8 cellular contexts compared by ENCODE assay signal in the genomic region with DNA sequence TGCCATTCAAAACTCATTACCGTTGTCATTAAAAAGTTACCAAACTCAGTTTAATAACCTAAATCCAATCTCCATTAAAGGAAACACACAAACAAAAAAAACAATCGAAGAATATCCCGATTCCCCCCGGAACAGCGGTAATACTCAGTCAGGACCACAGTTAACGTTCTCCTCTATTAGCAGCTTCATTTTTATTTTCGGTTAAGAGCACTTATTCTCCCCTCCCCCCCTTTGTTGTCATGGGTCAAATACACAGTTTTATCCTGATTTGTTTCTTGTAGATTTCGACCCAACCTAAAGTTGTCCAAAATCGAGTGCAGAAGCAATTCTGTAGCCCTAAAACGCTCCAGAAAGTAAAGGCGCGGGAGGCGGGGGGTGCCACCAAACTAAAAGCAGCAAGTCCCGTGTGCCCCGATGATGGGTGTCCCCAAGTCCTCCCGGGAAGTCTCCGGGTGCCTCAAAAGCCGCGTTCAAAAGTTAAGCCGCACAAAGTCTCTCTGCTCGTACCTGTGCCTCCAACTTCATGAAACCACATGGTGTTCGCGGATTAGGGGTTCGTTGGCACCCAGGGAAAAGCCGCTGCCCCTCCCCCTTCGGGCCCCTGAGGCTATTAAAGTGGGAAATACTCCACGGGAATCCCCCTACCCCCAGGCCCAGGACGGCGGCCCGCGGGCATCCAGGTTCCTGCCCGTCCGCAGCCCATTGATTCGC. TPM values are rescaled to one million over a fixed set of nuclear protein-coding genes. Genes with fewer than 3 reads are reported as not detected.
A peak's percentile ranks its signal among the peaks of the same experiment; 100 is the strongest.
DNase-seq lines count a peak whose midpoint lies in the region; ATAC-seq and TF ChIP-seq lines count a peak whose summit lies in the region.

No MANE protein-coding gene starts in this region.

- H2AFZ ChIP-seq in OCI-LY3 (ENCODE audit: low read depth, low read length): no peak overlapping the region

- no peaks in the 10 kb centered on the region for H3K27me3 Mint-ChIP-seq in activated naive CD8-positive, alpha-beta T cell treated with anti-CD3 and anti-CD28 coated beads, Interleukin-2, amount 10 ng/mL, durations not matched to agents 7 days and 5 days

- H3K4me1 Mint-ChIP-seq in activated naive CD8-positive, alpha-beta T cell treated with anti-CD3 and anti-CD28 coated beads, Interleukin-2, amount 10 ng/mL, durations not matched to agents 7 days and 5 days: peaks cover 27% of the 10 kb centered on the region

- H3K9me3 Mint-ChIP-seq in activated naive CD8-positive, alpha-beta T cell treated with anti-CD3 and anti-CD28 coated beads, Interleukin-2, amount 10 ng/mL, durations not matched to agents 7 days and 5 days: no peaks in the 10 kb centered on the region

- H3K36me3 ChIP-seq in OCI-LY3 (replicated peaks; ENCODE audit: low read depth, low read length) (peaks cover 34% of the 10 kb centered on the region), iPS-18a (ENCODE audit: control insufficient read depth, low read depth, low read length) (peaks cover 32% of the 10 kb centered on the region)

- H3K9me3 ChIP-seq in OCI-LY3 (ENCODE audit: insufficient read depth, low read length) (no peaks in the 10 kb centered on the region), iPS-18a (ENCODE audit: control insufficient read depth, low read depth, low read length) (no peaks in the 10 kb centered on the region)

- no peaks in the 10 kb centered on the region for H3K27me3 ChIP-seq in OCI-LY3 (ENCODE audit: low read depth, low read length)
- no peaks in the 10 kb centered on the region for H3K27me3 ChIP-seq in iPS-18a (ENCODE audit: control insufficient read depth, insufficient read depth, low read length)

- peak overlapping the region; percentile 92 for H3K4me3 Mint-ChIP-seq in activated naive CD8-positive, alpha-beta T cell treated with anti-CD3 and anti-CD28 coated beads, Interleukin-2, amount 10 ng/mL, durations not matched to agents 7 days and 5 days

- POLR2A ChIA-PET in activated naive CD8-positive, alpha-beta T cell treated with anti-CD3 and anti-CD28 coated beads, Interleukin-2, amount 10 ng/mL, durations not matched to agents 7 days and 5 days (lab: Charles Lee): interaction anchor here (0.5 to 1.5 kb wide), 7 partner anchors 8 to 275 kb away, joined by 3 to 5 read pairs (median 4); partner anchors contain the start of genes JPT1, MRPL58 and TMEM94

- H3K4me3 ChIP-seq in OCI-LY3 (ENCODE audit: low read length): peak overlapping the region; percentile 96
- H3K4me3 ChIP-seq in iPS-18a (ENCODE audit: low read length): peak overlapping the region; percentile 86

- ATAC-seq in Right ventricle myocardium superior (ENCODE audit: poor library complexity) (no peak), GM18861 (IDR thresholded peaks at IDR 0.05; ENCODE audit: unreplicated experiment) (no peak)
- ATAC-seq in activated naive CD8-positive, alpha-beta T cell treated with anti-CD3 and anti-CD28 coated beads, Interleukin-2, amount 10 ng/mL, durations not matched to agents 7 days and 5 days (ENCODE audit: low read depth): peak; percentile 11

- DNase-seq in Right ventricle myocardium superior (peak; percentile 49), cardiac septum (ENCODE audit: low spot score) (no peak), NCI-H510A treated with DMSO at 0.1 percent for 48 hours (lab: John Stamatoyannopoulos, UW) (no peak)
- no peak for DNase-seq in activated naive CD8-positive, alpha-beta T cell treated with anti-CD3 and anti-CD28 coated beads, Interleukin-2, amount 10 ng/mL, durations not matched to agents 7 days and 5 days
- DNase-seq in stimulated activated CD4-positive, alpha-beta T cell treated with anti-CD3 and anti-CD28 coated beads, Interleukin-12 subunit alpha, Interleukin-12 subunit beta, amount 100 ng/mL, for 4 hours: peak; percentile 30

- peaks cover 33% of the 10 kb centered on the region for H4K20me1 ChIP-seq in OCI-LY3 (ENCODE audit: insufficient read depth, low read length)

- intact Hi-C loops in Right ventricle myocardium superior (cut with DNase I): no loop called here
- intact Hi-C loops in cardiac septum (cut with DNase I): no loop called here

- peak overlapping the region; percentile 84 for H3K27ac ChIP-seq in OCI-LY3 (ENCODE audit: low read length)
- peak overlapping the region; percentile 51 for H3K27ac ChIP-seq in iPS-18a (ENCODE audit: low read length)

- H3K9ac ChIP-seq in OCI-LY3 (ENCODE audit: low read length): peak overlapping the region; percentile 99
- H3K9ac ChIP-seq in iPS-18a (ENCODE audit: low read length): peak overlapping the region; percentile 88

- H3K79me2 ChIP-seq in OCI-LY3 (ENCODE audit: low read length): peaks cover 69% of the 10 kb centered on the region

- peaks cover 24% of the 10 kb centered on the region for H3K36me3 Mint-ChIP-seq in activated naive CD8-positive, alpha-beta T cell treated with anti-CD3 and anti-CD28 coated beads, Interleukin-2, amount 10 ng/mL, durations not matched to agents 7 days and 5 days

- H3K4me2 ChIP-seq in OCI-LY3 (ENCODE audit: low read length): peak overlapping the region; percentile 92

- peak overlapping the region; percentile 82 for H3K27ac Mint-ChIP-seq in activated naive CD8-positive, alpha-beta T cell treated with anti-CD3 and anti-CD28 coated beads, Interleukin-2, amount 10 ng/mL, durations not matched to agents 7 days and 5 days

- no peak for TF ChIP-seq CTCF in OCI-LY3 (IDR thresholded peaks at IDR 0.05; ENCODE audit: low read depth, low read length)

- H3K4me1 ChIP-seq in OCI-LY3 (ENCODE audit: low read length): peaks cover 13% of the 10 kb centered on the region
- peaks cover 4% of the 10 kb centered on the region for H3K4me1 ChIP-seq in iPS-18a (ENCODE audit: control insufficient read depth, low read depth, low read length)

RNA-seq across cellular contexts. Expression of gene SUMO2, which starts 1.0 kb away (rescaled TPM):
- total RNA-seq in Right ventricle myocardium superior (200 TPM), cardiac septum (214 TPM)
- total RNA-seq in activated naive CD8-positive, alpha-beta T cell treated with anti-CD3 and anti-CD28 coated beads, Interleukin-2, amount 10 ng/mL, durations not matched to agents 7 days and 5 days: 100 to 1,000 TPM; 470 to 500 TPM

RNA-seq across cellular contexts. Expression of gene NUP85, which starts 23.7 kb away (rescaled TPM):
- total RNA-seq in Right ventricle myocardium superior: 25.2 TPM
- 26.3 TPM for total RNA-seq in cardiac septum
- 100 to 1,000 TPM; 154 to 167 TPM for total RNA-seq in activated naive CD8-positive, alpha-beta T cell treated with anti-CD3 and anti-CD28 coated beads, Interleukin-2, amount 10 ng/mL, durations not matched to agents 7 days and 5 days

RNA-seq across cellular contexts. Expression of gene JPT1, which starts 27.5 kb away (rescaled TPM):
- total RNA-seq in Right ventricle myocardium superior (15.0 TPM), cardiac septum (15.2 TPM)
- 100 to 1,000 TPM; 194 to 213 TPM for total RNA-seq in activated naive CD8-positive, alpha-beta T cell treated with anti-CD3 and anti-CD28 coated beads, Interleukin-2, amount 10 ng/mL, durations not matched to agents 7 days and 5 days

RNA-seq across cellular contexts. Expression of gene NT5C, which starts 50.2 kb away (rescaled TPM):
- total RNA-seq in Right ventricle myocardium superior (24.6 TPM), cardiac septum (27.7 TPM)
- total RNA-seq in activated naive CD8-positive, alpha-beta T cell treated with anti-CD3 and anti-CD28 coated beads, Interleukin-2, amount 10 ng/mL, durations not matched to agents 7 days and 5 days: 10 to 100 TPM; 69.9 to 70.8 TPM

Comparison
In these comparisons a context has a peak if more than half of its experiments do, and no peak if none do; other contexts are left out.
1. DNase-seq: peak in Right ventricle myocardium superior (single experiment) and stimulated activated CD4-positive, alpha-beta T cell treated with anti-CD3 and anti-CD28 coated beads, Interleukin-12 subunit alpha, Interleukin-12 subunit beta, amount 100 ng/mL, for 4 hours (single experiment); none in cardiac septum (single experiment), activated naive CD8-positive, alpha-beta T cell treated with anti-CD3 and anti-CD28 coated beads, Interleukin-2, amount 10 ng/mL, durations not matched to agents 7 days and 5 days (single experiment) and NCI-H510A treated with DMSO at 0.1 percent for 48 hours (single experiment).
2. RNA of gene JPT1, which starts 27.5 kb away (total RNA-seq): 194 to 213 TPM in activated naive CD8-positive, alpha-beta T cell treated with anti-CD3 and anti-CD28 coated beads, Interleukin-2, amount 10 ng/mL, durations not matched to agents 7 days and 5 days; 15.2 TPM in cardiac septum (single experiment) and 15.0 TPM in Right ventricle myocardium superior (single experiment); every median in the first group is over 10 times any median in the second.